1 cellular context compared by ENCODE assay signal in genomic region chr7:99453105-99453504, GRCh38.
TF ChIP-seq lines count a peak whose summit lies in the region.

No MANE protein-coding gene starts in this region.

TF ChIP-seq in H1, 55 proteins besides CTCF, POLR2A, EP300 and RAD21:
- TF ChIP-seq BRCA1 (IDR thresholded peaks at IDR 0.05; ENCODE audit: low read depth, low read length): no peak
